In genomic region chr14:34053666-34054065, GRCh38 we compare ENCODE assay signal across 13 cellular contexts.
DNase-seq lines count a peak whose midpoint lies in the region; ATAC-seq and TF ChIP-seq lines count a peak whose summit lies in the region.
"Had no signal": no experiment of that assay in that cellular context is flagged by ENCODE, and none has a peak within 500 bp of the region (broad histone marks: within the 10 kb centered on the region; RNA-seq: fewer than 3 reads in every experiment).

No MANE protein-coding gene starts in this region.

- no peak for ATAC-seq in GM18520 (IDR thresholded peaks at IDR 0.05; ENCODE audit: unreplicated experiment)
- ATAC-seq: T-helper 17 cell had no signal

- DNase-seq in AG09319 (ENCODE audit: extremely low read depth, low read depth) (no peak), NCI-H446 treated with DMSO at 0.1 percent for 48 hours (lab: John Stamatoyannopoulos, UW) (peak; percentile 47), fibroblast of the aortic adventitia (ENCODE audit: low read depth) (peak; percentile 77), NCI-H510A (lab: John Stamatoyannopoulos, UW) (no peak), SW 1271 (lab: John Stamatoyannopoulos, UW) (no peak), NCI-H128 (lab: John Stamatoyannopoulos, UW; ENCODE audit: unreplicated experiment) (no peak)
- DNase-seq: midbrain, NCI-H774, T-helper 17 cell had no signal

- H3K27ac Mint-ChIP-seq in nephron: peak overlapping the region in 2 of 3 experiments; percentile 73 to 80

- no peak overlapping the region for H3K4me3 ChIP-seq in fibroblast of the aortic adventitia (ENCODE audit: low read depth, low read length)
- H3K4me3 ChIP-seq: BLaER1 treated with 17β-estradiol and CSF1 and Interleukin-3, amounts not matched to agents 10 nM and 100 nM; skin epidermis had no signal

- peaks cover 3% of the 10 kb centered on the region for H3K27me3 Mint-ChIP-seq in nephron (ENCODE audit: low read depth)
- H3K27me3 Mint-ChIP-seq: T-helper 17 cell had no signal

- TF ChIP-seq CTCF in AG09319 (IDR thresholded peaks at IDR 0.05; ENCODE audit: low read depth, low read length): peak; percentile 17
- peak; percentile 46 for TF ChIP-seq CTCF in fibroblast of the aortic adventitia (IDR thresholded peaks at IDR 0.05; ENCODE audit: insufficient read depth, low read length)
- peak in 2 of 3 experiments; percentile 26 to 39 for TF ChIP-seq CTCF in nephron (IDR thresholded peaks at IDR 0.05; ENCODE audit: unreplicated experiment in 3 of 3)

- no peaks in the 10 kb centered on the region for H3K36me3 Mint-ChIP-seq in nephron (ENCODE audit: low read depth)

- H3K9me3 Mint-ChIP-seq in nephron: peaks cover 2% of the 10 kb centered on the region

- H3K4me3 Mint-ChIP-seq in nephron: peak overlapping the region in 1 of 3 experiments; percentile 0

- H3K4me1 Mint-ChIP-seq in nephron: peaks cover 64% of the 10 kb centered on the region

Comparison
In these comparisons a context has a peak if more than half of its experiments do, and no peak if none do; other contexts are left out.
1. DNase-seq: peak in NCI-H446 treated with DMSO at 0.1 percent for 48 hours (single experiment) and fibroblast of the aortic adventitia (single experiment); none in AG09319 (single experiment), NCI-H510A (single experiment), SW 1271 (0 of 2) and NCI-H128 (single experiment).
2. Peak in every context shown above with its lines, with median percentiles within 50 percentile points of each other: CTCF ChIP-seq.